In genomic region chr2:137997733-137998132, GRCh38 we compare ENCODE assay signal across 27 cellular contexts.
"Had no signal": no experiment of that assay in that cellular context is flagged by ENCODE, and none has a peak within 500 bp of the region (broad histone marks: within the 10 kb centered on the region; RNA-seq: fewer than 3 reads in every experiment).

No MANE protein-coding gene starts in this region.

- DNase-seq: stimulated activated CD4-positive, alpha-beta T cell treated with anti-CD3 and anti-CD28 coated beads, Interleukin-2, amount 100 ng/mL, for 48 hours; stimulated activated CD4-positive, alpha-beta T cell treated with anti-CD3 and anti-CD28 coated beads, Interleukin-4, amount 100 ng/mL, for 1 hour; stimulated activated CD4-positive, alpha-beta T cell treated with anti-CD3 and anti-CD28 coated beads, Interleukin-4, amount 100 ng/mL, for 24 hours; stimulated activated CD4-positive, alpha-beta T cell treated with anti-CD3 and anti-CD28 coated beads, Interleukin-4, amount 100 ng/mL, for 4 hours; stimulated activated CD8-positive, alpha-beta memory T cell treated with anti-CD3 and anti-CD28 coated beads, Interleukin-4, amount 100 ng/mL, for 48 hours; stimulated activated naive B cell treated with anti-CD40 and anti-IgM and Interleukin-4, amounts not matched to agents 10 μg/mL and 1 μg/mL and 100 μg/mL, for 72 hours; stimulated activated naive CD4-positive, alpha-beta T cell; stimulated activated naive CD4-positive, alpha-beta T cell treated with Interleukin-2 at 50 U/mL for 16 hours; stimulated activated naive CD8-positive, alpha-beta T cell treated with anti-CD3 and anti-CD28 coated beads, Interleukin-15, amount 100 ng/mL, for 72 hours; stimulated activated naive CD8-positive, alpha-beta T cell treated with anti-CD3 and anti-CD28 coated beads, Interleukin-15, Interleukin-2, amounts not matched to agents 100 U/mL and 50 U/mL, for 24 hours; stomach; substantia nigra; testis; thyroid gland; tibial artery; transverse colon; trophoblast cell; upper lobe of left lung; upper lobe of right lung; uterus had no signal

- H3K36me3 ChIP-seq: uterus had no signal

- FAIRE-seq: urothelium cell line had no signal

- H3K27ac ChIP-seq: stomach, suprapubic skin, testis, thoracic aorta, thyroid gland, tibial artery, tibial nerve, transverse colon, upper lobe of left lung, upper lobe of right lung, uterus, vagina had no signal

- H3K9me3 ChIP-seq: suprapubic skin, testis, thoracic aorta, thyroid gland, tibial artery, upper lobe of left lung, upper lobe of right lung, uterus, vagina had no signal

- ATAC-seq: stimulated activated effector memory CD8-positive, alpha-beta T cell treated with anti-CD3 and anti-CD28 coated beads, Interleukin-12 subunit alpha, Interleukin-12 subunit beta, amount 100 ng/mL, for 72 hours; stimulated activated memory B cell treated with anti-CD40 and anti-IgM and Interleukin-4, amounts not matched to agents 10 μg/mL and 1 μg/mL and 100 μg/mL, for 72 hours; stimulated activated naive B cell treated with anti-CD40 and anti-IgM and Interleukin-4, amounts not matched to agents 10 μg/mL and 1 μg/mL and 100 μg/mL, for 72 hours; stimulated activated naive CD8-positive, alpha-beta T cell treated with anti-CD3 and anti-CD28 coated beads, Interleukin-15, amount 100 ng/mL, for 72 hours; stimulated activated naive CD8-positive, alpha-beta T cell treated with anti-CD3 and anti-CD28 coated beads, Interleukin-15, Interleukin-2, amounts not matched to agents 100 U/mL and 50 U/mL, for 24 hours; upper lobe of right lung had no signal

- H3K4me3 ChIP-seq: stomach, suprapubic skin, testis, thoracic aorta, thyroid gland, tibial artery, tibial nerve, transverse colon, upper lobe of left lung, upper lobe of right lung, uterus, vagina had no signal

- H3K4me1 ChIP-seq: stomach, suprapubic skin, testis, thyroid gland, tibial artery, tibial nerve, transverse colon, upper lobe of left lung, upper lobe of right lung, uterus, vagina had no signal

- H3K27me3 ChIP-seq: stomach, suprapubic skin, testis, thyroid gland, tibial artery, tibial nerve, transverse colon, upper lobe of left lung, upper lobe of right lung, uterus, vagina had no signal
